Comparison of ENCODE assay signal across 24 cellular contexts in genomic region chr3:13515036-13515435, GRCh38. TPM values are rescaled to one million over a fixed set of nuclear protein-coding genes. Genes with fewer than 3 reads are reported as not detected.
"Had no signal": no experiment of that assay in that cellular context is flagged by ENCODE, and none has a peak within 500 bp of the region (broad histone marks: within the 10 kb centered on the region; RNA-seq: fewer than 3 reads in every experiment).

No MANE protein-coding gene starts in this region.

- H3K9ac ChIP-seq: KMS-11 had no signal

- H3K27me3 Mint-ChIP-seq: activated CD4-positive, alpha-beta T cell treated with anti-CD3 and anti-CD28 coated beads, Interleukin-2, amount 10 ng/mL, durations not matched to agents 24 days and 14 days; activated naive CD8-positive, alpha-beta T cell; activated T-helper 17 cell treated with anti-CD3 and anti-CD28 coated beads, Interleukin-2, amount 50 U/mL, for 72 hours had no signal

- H3K4me3 ChIP-seq: MG63 had no signal

- FAIRE-seq: RCC 7860 had no signal

- ATAC-seq: activated T-cell treated with anti-CD3 and anti-CD28 coated beads, Interleukin-2, amount 50 U/mL, for 4 hours; activated T-helper 17 cell treated with anti-CD3 and anti-CD28 coated beads, Interleukin-2, amount 50 U/mL, for 72 hours; T-cell had no signal

- DNase-seq: activated B cell treated with CpG ODN at 0.5 μM for 24 hours; activated CD4-positive, alpha-beta T cell treated with anti-CD3 and anti-CD28 coated beads for 1 hour; activated CD4-positive, alpha-beta T cell treated with anti-CD3 and anti-CD28 coated beads, Interleukin-2, amount 10 ng/mL, durations not matched to agents 24 days and 14 days; activated CD4-positive, alpha-beta T cell treated with anti-CD3 and anti-CD28 coated beads, Interleukin-2, amount 50 U/mL, for 48 hours; activated CD8-positive, alpha-beta memory T cell treated with anti-CD3 and anti-CD28 coated beads for 24 hours; activated gamma-delta T cell; activated naive CD4-positive, alpha-beta T cell treated with anti-CD3 and anti-CD28 coated beads for 36 hours; activated T-cell treated with anti-CD3 and anti-CD28 coated beads, Interleukin-2, amount 50 U/mL, for 4 hours; caudate nucleus; MG63; NCI-H1105; NCI-H1436; NCI-H1694 treated with DMSO at 0.1 percent for 48 hours; NCI-H2029 treated with DMSO at 0.1 percent for 48 hours; NCI-H510A treated with DMSO at 0.1 percent for 48 hours; NCI-H69; NK-92 treated with Interleukin-12 subunit alpha and Interleukin-12 subunit beta, amount 100 ng/mL, for 24 hours; SHP77 treated with DMSO at 0.1 percent for 48 hours; T-cell had no signal

- H3K36me3 Mint-ChIP-seq: activated naive CD8-positive, alpha-beta T cell; IgD-negative memory B cell; T-cell had no signal

- H3K4me2 ChIP-seq: KMS-11 had no signal

- H3K27me3 ChIP-seq: MG63 had no signal

- H3K9me3 ChIP-seq: MG63 had no signal

- H3K27ac ChIP-seq: KMS-11 had no signal

- H3K4me3 Mint-ChIP-seq: activated B cell treated with CpG ODN at 0.5 μM for 24 hours; activated CD4-positive, alpha-beta T cell treated with anti-CD3 and anti-CD28 coated beads, Interleukin-2, amount 10 ng/mL, durations not matched to agents 24 days and 14 days; activated naive CD4-positive, alpha-beta T cell treated with anti-CD3 and anti-CD28 coated beads for 36 hours; activated naive CD8-positive, alpha-beta T cell; activated T-cell treated with anti-CD3 and anti-CD28 coated beads, Interleukin-2, amount 50 U/mL, for 4 hours; activated T-helper 17 cell treated with anti-CD3 and anti-CD28 coated beads, Interleukin-2, amount 50 U/mL, for 72 hours; IgD-negative memory B cell; T-cell had no signal

- H3K4me1 Mint-ChIP-seq: activated B cell treated with CpG ODN at 0.5 μM for 24 hours; activated CD4-positive, alpha-beta T cell treated with anti-CD3 and anti-CD28 coated beads, Interleukin-2, amount 10 ng/mL, durations not matched to agents 24 days and 14 days; activated T-helper 17 cell treated with anti-CD3 and anti-CD28 coated beads, Interleukin-2, amount 50 U/mL, for 72 hours; IgD-negative memory B cell; T-cell had no signal

- H3K9me3 Mint-ChIP-seq: activated B cell treated with CpG ODN at 0.5 μM for 24 hours; activated CD4-positive, alpha-beta T cell treated with anti-CD3 and anti-CD28 coated beads, Interleukin-2, amount 10 ng/mL, durations not matched to agents 24 days and 14 days; activated naive CD4-positive, alpha-beta T cell treated with anti-CD3 and anti-CD28 coated beads for 36 hours; activated T-cell treated with anti-CD3 and anti-CD28 coated beads, Interleukin-2, amount 50 U/mL, for 4 hours; activated T-helper 17 cell treated with anti-CD3 and anti-CD28 coated beads, Interleukin-2, amount 50 U/mL, for 72 hours; IgD-negative memory B cell; T-cell had no signal

- H3K27ac Mint-ChIP-seq: activated B cell treated with CpG ODN at 0.5 μM for 24 hours; activated CD4-positive, alpha-beta T cell treated with anti-CD3 and anti-CD28 coated beads, Interleukin-2, amount 10 ng/mL, durations not matched to agents 24 days and 14 days; activated naive CD4-positive, alpha-beta T cell treated with anti-CD3 and anti-CD28 coated beads for 36 hours; activated naive CD8-positive, alpha-beta T cell; activated T-helper 17 cell treated with anti-CD3 and anti-CD28 coated beads, Interleukin-2, amount 50 U/mL, for 72 hours; IgD-negative memory B cell; T-cell had no signal

- H3K36me3 ChIP-seq: MG63 had no signal

RNA-seq across cellular contexts. Expression of gene FBLN2, which starts 33.9 kb away (rescaled TPM):
- total RNA-seq: activated CD4-positive, alpha-beta T cell treated with anti-CD3 and anti-CD28 coated beads, Interleukin-2, amount 10 ng/mL, durations not matched to agents 24 days and 14 days; activated naive CD4-positive, alpha-beta T cell treated with anti-CD3 and anti-CD28 coated beads for 36 hours had no signal
